In the genomic region with DNA sequence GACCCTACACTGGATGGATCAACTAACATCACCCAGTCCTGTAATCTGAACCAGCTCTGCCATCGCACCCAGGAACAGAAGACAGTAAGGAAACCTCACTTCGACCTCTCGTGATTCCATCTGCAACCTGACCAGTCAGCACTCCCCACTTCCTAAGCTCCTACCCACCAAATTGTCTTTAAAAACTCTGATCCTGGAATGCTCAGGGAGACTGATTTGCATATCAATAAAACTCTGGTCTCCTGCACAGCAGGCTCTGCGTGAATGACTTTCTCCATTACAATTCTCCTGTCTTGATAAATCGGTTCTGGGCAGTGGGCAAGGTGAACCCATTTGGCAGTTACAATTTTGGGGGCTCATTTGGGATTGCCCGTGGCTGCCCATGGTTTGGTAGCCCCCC, we compare ENCODE assay signal across 1 cellular context.
TF ChIP-seq lines count a peak whose summit lies in the region.

No MANE protein-coding gene starts in this region.

TF ChIP-seq in WTC11, 78 proteins besides CTCF, POLR2A, EP300 and RAD21 (continued from another document):
- TF ChIP-seq, protein P1, sequence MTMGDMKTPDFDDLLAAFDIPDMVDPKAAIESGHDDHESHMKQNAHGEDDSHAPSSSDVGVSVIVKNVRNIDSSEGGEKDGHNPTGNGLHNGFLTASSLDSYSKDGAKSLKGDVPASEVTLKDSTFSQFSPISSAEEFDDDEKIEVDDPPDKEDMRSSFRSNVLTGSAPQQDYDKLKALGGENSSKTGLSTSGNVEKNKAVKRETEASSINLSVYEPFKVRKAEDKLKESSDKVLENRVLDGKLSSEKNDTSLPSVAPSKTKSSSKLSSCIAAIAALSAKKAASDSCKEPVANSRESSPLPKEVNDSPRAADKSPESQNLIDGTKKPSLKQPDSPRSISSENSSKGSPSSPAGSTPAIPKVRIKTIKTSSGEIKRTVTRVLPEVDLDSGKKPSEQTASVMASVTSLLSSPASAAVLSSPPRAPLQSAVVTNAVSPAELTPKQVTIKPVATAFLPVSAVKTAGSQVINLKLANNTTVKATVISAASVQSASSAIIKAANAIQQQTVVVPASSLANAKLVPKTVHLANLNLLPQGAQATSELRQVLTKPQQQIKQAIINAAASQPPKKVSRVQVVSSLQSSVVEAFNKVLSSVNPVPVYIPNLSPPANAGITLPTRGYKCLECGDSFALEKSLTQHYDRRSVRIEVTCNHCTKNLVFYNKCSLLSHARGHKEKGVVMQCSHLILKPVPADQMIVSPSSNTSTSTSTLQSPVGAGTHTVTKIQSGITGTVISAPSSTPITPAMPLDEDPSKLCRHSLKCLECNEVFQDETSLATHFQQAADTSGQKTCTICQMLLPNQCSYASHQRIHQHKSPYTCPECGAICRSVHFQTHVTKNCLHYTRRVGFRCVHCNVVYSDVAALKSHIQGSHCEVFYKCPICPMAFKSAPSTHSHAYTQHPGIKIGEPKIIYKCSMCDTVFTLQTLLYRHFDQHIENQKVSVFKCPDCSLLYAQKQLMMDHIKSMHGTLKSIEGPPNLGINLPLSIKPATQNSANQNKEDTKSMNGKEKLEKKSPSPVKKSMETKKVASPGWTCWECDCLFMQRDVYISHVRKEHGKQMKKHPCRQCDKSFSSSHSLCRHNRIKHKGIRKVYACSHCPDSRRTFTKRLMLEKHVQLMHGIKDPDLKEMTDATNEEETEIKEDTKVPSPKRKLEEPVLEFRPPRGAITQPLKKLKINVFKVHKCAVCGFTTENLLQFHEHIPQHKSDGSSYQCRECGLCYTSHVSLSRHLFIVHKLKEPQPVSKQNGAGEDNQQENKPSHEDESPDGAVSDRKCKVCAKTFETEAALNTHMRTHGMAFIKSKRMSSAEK (CRISPR knock-in tag; IDR thresholded peaks at IDR 0.05; ENCODE audit: borderline replicate concordance) = no peak
- no peak for TF ChIP-seq ZNF671 (CRISPR knock-in tag; IDR thresholded peaks at IDR 0.05)
- TF ChIP-seq ZNF423 (CRISPR knock-in tag; IDR thresholded peaks at IDR 0.05) = peak; percentile 63; the same call in 1 of the 2 replicates
- TF ChIP-seq ESRRA (CRISPR knock-in tag; IDR thresholded peaks at IDR 0.05; ENCODE audit: borderline replicate concordance) = no peak
- 0 out of 2 replicates have a peak, but pooled peaks have one; percentile 12 for TF ChIP-seq NFE2L1 (CRISPR knock-in tag; IDR thresholded peaks at IDR 0.05)
TF ChIP-seq in WTC11: peak in this region for 5.
